33 cellular contexts compared by ENCODE assay signal in genomic region chr9:126550891-126551351, GRCh38.
DNase-seq lines count a peak whose midpoint lies in the region; ATAC-seq, FAIRE-seq and TF ChIP-seq lines count a peak whose summit lies in the region.
"Had no signal": no experiment of that assay in that cellular context is flagged by ENCODE, and none has a peak within 500 bp of the region (broad histone marks: within the 10 kb centered on the region; RNA-seq: fewer than 3 reads in every experiment).

No MANE protein-coding gene starts in this region.

- no peak for ATAC-seq in GM19452 (IDR thresholded peaks at IDR 0.05; ENCODE audit: unreplicated experiment)
- no peak for ATAC-seq in pancreas
- ATAC-seq: activated naive CD4-positive, alpha-beta T cell treated with anti-CD3 and anti-CD28 coated beads, Interleukin-2, amount 50 U/mL, for 72 hours; left colon; WTC11 had no signal

- H3K9me2 ChIP-seq in hepatocyte (replicated peaks; ENCODE audit: insufficient read depth): no peaks in the 10 kb centered on the region

- H3K36me3 ChIP-seq in hepatocyte (replicated peaks; ENCODE audit: insufficient read depth, low read depth) (no peaks in the 10 kb centered on the region), pancreas (no peaks in the 10 kb centered on the region)
- H3K36me3 ChIP-seq: brain microvascular endothelial cell, SJSA1 had no signal

- intact Hi-C loops in pancreas (cut with DNase I): loop anchor here in 2 of 3 donors (5.0 to 10.0 kb wide), 2 partner anchors 46 to 49 kb away; no protein-coding TSS in a partner anchor

- H3K27ac ChIP-seq in hepatocyte (no peak overlapping the region), pancreas (no peak overlapping the region)
- H3K27ac ChIP-seq: 22Rv1, brain microvascular endothelial cell, HL-60, SJSA1 had no signal

- DNase-seq in DMS 273 (lab: John Stamatoyannopoulos, UW; ENCODE audit: unreplicated experiment): peak; percentile 74
- no peak for DNase-seq in DMS 273 treated with DMSO at 0.1 percent for 48 hours (lab: John Stamatoyannopoulos, UW)
- DNase-seq in SK-N-DZ (ENCODE audit: low spot score): peak; percentile 71
- DNase-seq in hepatocyte (ENCODE audit: low spot score): peak; percentile 2
- no peak for DNase-seq in activated CD4-positive, alpha-beta T cell treated with anti-CD3 and anti-CD28 coated beads for 1 hour
- DNase-seq in pancreas: no peak
- DNase-seq: activated CD4-positive, alpha-beta T cell treated with anti-CD3 and anti-CD28 coated beads, Interleukin-2, amount 10 ng/mL, durations not matched to agents 7 days and 5 days; activated effector memory CD4-positive, alpha-beta T cell treated with Interleukin-2 at 50 U/mL for 16 hours; brain microvascular endothelial cell; C1 segment of cervical spinal cord; Caco-2; immature natural killer cell; KG1; left colon; mesendoderm; NCI-H1930; NCI-H226; NCI-H69; right cardiac atrium; stimulated activated CD4-positive, alpha-beta T cell treated with anti-CD3 and anti-CD28 coated beads, Interleukin-1b, Interleukin-23, amount 100 ng/mL, for 48 hours; stimulated activated naive CD4-positive, alpha-beta T cell treated with Interleukin-2 at 50 U/mL for 16 hours had no signal

- H3K4me2 ChIP-seq in hepatocyte: no peak overlapping the region
- H3K4me2 ChIP-seq: smooth muscle cell had no signal

- H3K9me3 ChIP-seq in hepatocyte (ENCODE audit: low read depth) (no peaks in the 10 kb centered on the region), pancreas (no peaks in the 10 kb centered on the region)
- H3K9me3 ChIP-seq: Caco-2, SJSA1 had no signal

- 73% methylated on average over 15 of the region's 15 CpGs for WGBS in hepatocyte (ENCODE audit: low lambda C conversion rate, missing lambda C conversion rate)
- WGBS in pancreas, 2 donors: 58 to 68% methylated on average over 15 of the region's 15 CpGs

- H3K4me1 ChIP-seq in hepatocyte (ENCODE audit: insufficient read depth) (no peaks in the 10 kb centered on the region), pancreas (no peaks in the 10 kb centered on the region)
- H3K4me1 ChIP-seq: Caco-2, SJSA1 had no signal

- H2AFZ ChIP-seq in hepatocyte: no peak overlapping the region

- H3K27me3 ChIP-seq in hepatocyte (no peaks in the 10 kb centered on the region), pancreas (no peaks in the 10 kb centered on the region)
- H3K27me3 ChIP-seq: brain microvascular endothelial cell, SJSA1 had no signal

- H4K20me1 ChIP-seq in hepatocyte (ENCODE audit: insufficient read depth, poor library complexity, severe bottlenecking): no peaks in the 10 kb centered on the region

- H3K79me2 ChIP-seq in hepatocyte: no peaks in the 10 kb centered on the region

- TF ChIP-seq CTCF in hepatocyte (IDR thresholded peaks at IDR 0.05; ENCODE audit: poor library complexity) (no peak), pancreas (IDR thresholded peaks at IDR 0.05) (no peak)

- H3K4me3 ChIP-seq in hepatocyte (no peak overlapping the region), pancreas (no peak overlapping the region)
- H3K4me3 ChIP-seq: SJSA1, smooth muscle cell had no signal

- FAIRE-seq in G401.6 (lab: Jason Lieb, UNC): peak; percentile 40
- no peak for FAIRE-seq in pancreas (lab: Jason Lieb, UNC)
- FAIRE-seq: endothelial cell of umbilical vein, frontal cortex, RCC 7860, urothelium cell line had no signal

Comparison
In these comparisons a context has a peak if more than half of its experiments do, and no peak if none do; other contexts are left out.
1. DNase-seq: peak in DMS 273 (single experiment), SK-N-DZ (single experiment) and hepatocyte (single experiment); none in DMS 273 treated with DMSO at 0.1 percent for 48 hours (single experiment), activated CD4-positive, alpha-beta T cell treated with anti-CD3 and anti-CD28 coated beads for 1 hour (single experiment) and pancreas (0 of 6).